Comparison of ENCODE assay signal across 13 cellular contexts in genomic region chr1:66168467-66168887, GRCh38.
DNase-seq lines count a peak whose midpoint lies in the region; TF ChIP-seq lines count a peak whose summit lies in the region.
"Had no signal": no experiment of that assay in that cellular context is flagged by ENCODE, and none has a peak within 500 bp of the region (broad histone marks: within the 10 kb centered on the region; RNA-seq: fewer than 3 reads in every experiment).

No MANE protein-coding gene starts in this region.

- no peak overlapping the region for H2AFZ ChIP-seq in hepatocyte

- H3K79me2 ChIP-seq in hepatocyte: no peaks in the 10 kb centered on the region

- DNase-seq in ELR (ENCODE audit: low read depth) (peak; percentile 10), HCEC 1CT (peak; percentile 25), amniotic epithelial cell (ENCODE audit: low read depth) (peak; percentile 47), myocyte (ENCODE audit: low read depth) (peak; percentile 88), KBM-7 (no peak), GM19238 (ENCODE audit: insufficient read length, low spot score) (no peak), OCI-M1 (lab: John Stamatoyannopoulos, UW) (no peak), hepatocyte (ENCODE audit: low spot score) (no peak)
- DNase-seq: activated CD8-positive, alpha-beta T cell treated with anti-CD3 and anti-CD28 coated beads, Interleukin-2, amount 10 ng/mL, durations not matched to agents 7 days and 5 days; activated gamma-delta T cell treated with Interleukin-2 at 50 U/mL for 16 hours; esophagus squamous epithelium; PC-3; right cardiac atrium had no signal

- H3K9me2 ChIP-seq in hepatocyte (replicated peaks; ENCODE audit: insufficient read depth): no peaks in the 10 kb centered on the region

- WGBS in hepatocyte (ENCODE audit: low lambda C conversion rate, missing lambda C conversion rate): 81% methylated on average over 5 of the region's 5 CpGs

- H3K27ac ChIP-seq in hepatocyte: no peak overlapping the region
- H3K27ac ChIP-seq: esophagus squamous epithelium had no signal

- H3K4me3 ChIP-seq in hepatocyte: no peak overlapping the region
- H3K4me3 ChIP-seq: esophagus squamous epithelium had no signal

- H3K4me2 ChIP-seq in hepatocyte: no peak overlapping the region

- in situ Hi-C loops in KBM-7 (cut with MboI; ENCODE audit: low pct_unique_long_range_greater_than_20kb, low sequenced_read_pairs): no loop called here

- TF ChIP-seq CTCF in hepatocyte (IDR thresholded peaks at IDR 0.05; ENCODE audit: poor library complexity): no peak

- H3K36me3 ChIP-seq in hepatocyte (replicated peaks; ENCODE audit: insufficient read depth, low read depth): no peaks in the 10 kb centered on the region
- H3K36me3 ChIP-seq: esophagus squamous epithelium had no signal

- H4K20me1 ChIP-seq in hepatocyte (ENCODE audit: insufficient read depth, poor library complexity, severe bottlenecking): no peaks in the 10 kb centered on the region

- H3K4me1 ChIP-seq in hepatocyte (ENCODE audit: insufficient read depth): no peaks in the 10 kb centered on the region
- H3K4me1 ChIP-seq: esophagus squamous epithelium had no signal

- H3K9me3 ChIP-seq in hepatocyte (ENCODE audit: low read depth): no peaks in the 10 kb centered on the region
- H3K9me3 ChIP-seq: esophagus squamous epithelium had no signal

- H3K27me3 ChIP-seq in hepatocyte: no peaks in the 10 kb centered on the region
- H3K27me3 ChIP-seq: esophagus squamous epithelium had no signal

Comparison
In these comparisons a context has a peak if more than half of its experiments do, and no peak if none do; other contexts are left out.
1. DNase-seq: peak in ELR (single experiment), HCEC 1CT (single experiment), amniotic epithelial cell (single experiment) and myocyte (single experiment); none in KBM-7 (single experiment), GM19238 (single experiment), OCI-M1 (single experiment) and hepatocyte (single experiment).